In the genomic region with DNA sequence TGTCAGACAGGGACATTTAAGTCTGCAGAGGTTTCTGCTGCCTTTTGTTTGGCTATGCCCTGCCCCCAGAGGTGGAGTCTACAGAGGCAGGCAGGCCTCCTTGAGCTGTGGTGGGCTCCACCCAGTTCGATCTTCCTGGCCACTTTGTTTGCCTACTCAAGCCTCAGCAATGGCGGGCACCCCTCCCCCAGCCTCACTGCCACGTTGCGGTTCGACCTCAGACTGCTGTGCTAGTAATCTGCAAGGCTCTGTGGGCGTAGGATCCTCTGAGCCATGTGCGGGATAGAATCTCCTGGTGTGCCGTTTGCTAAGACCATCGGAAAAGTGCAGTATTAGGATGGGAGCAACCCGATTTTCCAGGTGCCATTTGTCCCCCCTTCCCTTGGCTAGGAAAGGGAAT, we compare ENCODE assay signal across 2 cellular contexts. TPM values are rescaled to one million over a fixed set of nuclear protein-coding genes. Genes with fewer than 3 reads are reported as not detected.
"Had no signal": no experiment of that assay in that cellular context is flagged by ENCODE, and none has a peak within 500 bp of the region (broad histone marks: within the 10 kb centered on the region; RNA-seq: fewer than 3 reads in every experiment).

No MANE protein-coding gene starts in this region.

RNA-seq across cellular contexts. Expression of gene EPB41L4A, which starts 47.2 kb away (rescaled TPM):
- total RNA-seq: HT1080 had no signal
- polyA plus RNA-seq: HepG2 had no signal
